Comparison of ENCODE assay signal across 8 cellular contexts in genomic region chr10:110496553-110497437, GRCh38. TPM values are rescaled to one million over a fixed set of nuclear protein-coding genes. Genes with fewer than 3 reads are reported as not detected.
DNase-seq lines count a peak whose midpoint lies in the region; ATAC-seq lines count a peak whose summit lies in the region.

No MANE protein-coding gene starts in this region.

- H3K9ac ChIP-seq in endocrine pancreas (ENCODE audit: control insufficient read depth, insufficient read depth, low read length): peak overlapping the region; percentile 85
- H3K9ac ChIP-seq in neuronal stem cell (ENCODE audit: low read depth, low read length, poor library complexity): peak overlapping the region; percentile 89

- H3K23ac ChIP-seq in neuronal stem cell (ENCODE audit: low read depth, low read length, poor library complexity): peak overlapping the region; percentile 36

- H4K91ac ChIP-seq in neuronal stem cell (ENCODE audit: low read depth, low read length, poor library complexity): no peak overlapping the region

- H3K27me3 ChIP-seq in endocrine pancreas (ENCODE audit: control insufficient read depth, insufficient read depth, low read length): no peaks in the 10 kb centered on the region
- peaks cover 14 to 43% (median 19%) of the 10 kb centered on the region in 3 experiments for H3K27me3 ChIP-seq in neuronal stem cell (ENCODE audit: control insufficient read depth in 3 of 3, insufficient read depth in 3 of 3, low read depth in 1 of 3, low read length in 3 of 3)

- no CpG with 5 or more reads among the region's 22 CpGs for WGBS in neuronal stem cell (ENCODE audit: extremely low coverage in 2 of 2, insufficient read length in 2 of 2, insufficient replicate concordance in 1 of 2), 2 donors

- peak overlapping the region; percentile 56 for H3K14ac ChIP-seq in neuronal stem cell (ENCODE audit: low read length)

- H2BK5ac ChIP-seq in neuronal stem cell (ENCODE audit: low read length): peak overlapping the region; percentile 58

- DNase-seq in ELR (ENCODE audit: low read depth) (peak; percentile 89), RKO (ENCODE audit: low spot score) (peak; percentile 56), neuronal stem cell (ENCODE audit: low spot score) (no peak), epidermal melanocyte (ENCODE audit: insufficient read length, low spot score) (no peak), NCI-H1092 (lab: John Stamatoyannopoulos, UW) (no peak), NCI-H510A (lab: John Stamatoyannopoulos, UW) (no peak)

- H2AFZ ChIP-seq in neuronal stem cell (ENCODE audit: low read length): peak overlapping the region; percentile 98

- peak overlapping the region; percentile 87 for H3K4me2 ChIP-seq in neuronal stem cell (ENCODE audit: insufficient read depth, low read length, poor library complexity, severe bottlenecking)

- H3K36me3 ChIP-seq in endocrine pancreas (ENCODE audit: control insufficient read depth, insufficient read depth, low read length) (no peaks in the 10 kb centered on the region), neuronal stem cell (replicated peaks in 1 of 2; ENCODE audit: control insufficient read depth in 2 of 2, insufficient read depth in 2 of 2, low read length in 2 of 2) (no peaks in the 10 kb centered on the region)

- H3K4ac ChIP-seq in neuronal stem cell (ENCODE audit: low read length): no peak overlapping the region

- H3K4me3 ChIP-seq in endocrine pancreas (ENCODE audit: control insufficient read depth, insufficient read depth, low read length): peak overlapping the region; percentile 67
- H3K4me3 ChIP-seq in neuronal stem cell (ENCODE audit: low read length in 2 of 2): peak overlapping the region; percentile 74 to 96

- no peak overlapping the region for H2BK120ac ChIP-seq in neuronal stem cell (ENCODE audit: low read depth, low read length)

- H3K27ac ChIP-seq in neuronal stem cell (replicated peaks; ENCODE audit: low read length): no peak overlapping the region

- no peak overlapping the region for H2BK15ac ChIP-seq in neuronal stem cell (ENCODE audit: low read length)

- H2AK5ac ChIP-seq in neuronal stem cell (ENCODE audit: low read depth, low read length): peak overlapping the region; percentile 77

- H3K18ac ChIP-seq in neuronal stem cell (ENCODE audit: low read length): peak overlapping the region; percentile 97

- H2BK12ac ChIP-seq in neuronal stem cell (ENCODE audit: low read length): no peak overlapping the region

- no peaks in the 10 kb centered on the region for H3K9me3 ChIP-seq in endocrine pancreas (ENCODE audit: control insufficient read depth, low read length)
- H3K9me3 ChIP-seq in neuronal stem cell (replicated peaks in 1 of 2; ENCODE audit: control insufficient read depth in 2 of 2, insufficient read depth in 1 of 2, low read depth in 1 of 2, low read length in 2 of 2): no peaks in the 10 kb centered on the region

- H3K79me1 ChIP-seq in neuronal stem cell (ENCODE audit: low read depth, low read length): no peaks in the 10 kb centered on the region

- H4K8ac ChIP-seq in neuronal stem cell (ENCODE audit: low read depth, low read length): no peak overlapping the region

- peaks cover 3% of the 10 kb centered on the region for H3K4me1 ChIP-seq in endocrine pancreas (ENCODE audit: control insufficient read depth, insufficient read depth, low read length)
- peaks cover 15 to 26% of the 10 kb centered on the region in 2 donors for H3K4me1 ChIP-seq in neuronal stem cell (ENCODE audit: control insufficient read depth in 2 of 2, insufficient read depth in 1 of 2, low read depth in 1 of 2, low read length in 2 of 2)

- ATAC-seq in activated CD4-positive, CD25-positive, alpha-beta regulatory T cell treated with anti-CD3 and anti-CD28 coated beads, Interleukin-2, amount 50 U/mL, for 24 hours: no peak

RNA-seq across cellular contexts. Expression of gene DUSP5, which starts 0.9 kb away (rescaled TPM):
- polyA plus RNA-seq in neuronal stem cell (2013, experiment 1 of 2): 1.4 TPM
- polyA plus RNA-seq in neuronal stem cell (2013, experiment 2 of 2): 1.6 TPM

Comparison
In these comparisons a context has a peak if more than half of its experiments do, and no peak if none do; other contexts are left out.
1. DNase-seq: peak in ELR (single experiment) and RKO (single experiment); none in neuronal stem cell (single experiment), epidermal melanocyte (single experiment), NCI-H1092 (single experiment) and NCI-H510A (single experiment).